Comparison of ENCODE assay signal across 15 cellular contexts in the genomic region with DNA sequence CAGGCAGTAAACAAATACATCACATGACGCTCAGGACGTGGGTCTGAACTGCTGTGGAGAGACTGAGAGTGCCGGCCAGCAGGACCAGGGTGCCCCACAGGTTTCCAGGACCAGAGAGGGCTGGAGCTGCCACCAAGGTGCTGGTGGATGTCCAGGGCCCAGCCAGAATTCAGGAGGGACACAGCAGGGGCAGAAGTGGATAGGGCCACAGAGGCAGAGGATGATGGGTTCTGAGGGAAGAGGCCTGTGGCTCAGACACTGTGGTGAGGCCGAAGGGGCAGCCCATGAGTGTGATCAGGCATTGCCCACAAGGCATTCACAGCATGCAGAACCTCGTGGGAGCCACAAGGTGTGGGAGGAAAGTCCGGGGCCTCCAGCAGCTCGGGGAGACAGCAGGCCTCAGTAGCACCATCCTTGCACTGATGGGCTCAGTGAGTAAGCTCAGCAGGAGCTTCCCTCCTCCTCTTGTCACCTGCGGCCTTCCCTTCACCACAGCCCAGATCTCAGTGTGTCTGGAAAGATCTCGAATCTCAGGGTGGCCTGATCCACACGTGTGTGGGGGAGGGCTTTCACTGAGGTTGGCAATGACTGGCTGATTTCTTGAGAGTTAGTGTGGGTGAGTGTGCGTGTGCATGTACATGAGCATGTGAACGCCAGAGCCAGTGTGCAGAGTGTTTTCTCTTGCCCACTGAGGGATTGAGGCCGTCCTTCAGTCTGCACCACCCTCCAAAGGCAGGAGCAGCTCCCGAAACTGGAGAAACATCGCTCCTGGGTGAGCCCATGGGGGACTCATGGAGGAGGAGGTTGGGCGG.
DNase-seq lines count a peak whose midpoint lies in the region; ATAC-seq and TF ChIP-seq lines count a peak whose summit lies in the region.
"Had no signal": no experiment of that assay in that cellular context is flagged by ENCODE, and none has a peak within 500 bp of the region (broad histone marks: within the 10 kb centered on the region; RNA-seq: fewer than 3 reads in every experiment).

No MANE protein-coding gene starts in this region.

- intact Hi-C loops in colonic mucosa (cut with DNase I): no loop called here

- H3K27ac Mint-ChIP-seq in GM23338 (peak overlapping the region; percentile 74; the same call in 1 of the 2 replicates), endothelial cell (ENCODE audit: unreplicated experiment) (peak overlapping the region; percentile 22), osteocyte (ENCODE audit: unreplicated experiment) (no peak overlapping the region)
- H3K27ac Mint-ChIP-seq: CD4-positive, CD25-positive, alpha-beta regulatory T cell; HFFc6 had no signal

- no peaks in the 10 kb centered on the region for H3K9me2 ChIP-seq in GM23338 (ENCODE audit: insufficient read depth)

- H4K20me1 ChIP-seq in GM23338 (replicated peaks; ENCODE audit: insufficient read depth): no peaks in the 10 kb centered on the region
- H4K20me1 ChIP-seq: BLaER1 treated with 17β-estradiol and CSF1 and Interleukin-3, amounts not matched to agents 10 nM and 100 nM had no signal

- H3K9me3 Mint-ChIP-seq in GM23338: peaks cover 5% of the 10 kb centered on the region
- H3K9me3 Mint-ChIP-seq in endothelial cell (ENCODE audit: unreplicated experiment): no peaks in the 10 kb centered on the region
- H3K9me3 Mint-ChIP-seq in osteocyte (ENCODE audit: unreplicated experiment): peaks cover 6% of the 10 kb centered on the region

- H3K4me3 Mint-ChIP-seq in GM23338 (no peak overlapping the region), endothelial cell (ENCODE audit: unreplicated experiment) (no peak overlapping the region), osteocyte (ENCODE audit: unreplicated experiment) (no peak overlapping the region)
- H3K4me3 Mint-ChIP-seq: CD4-positive, CD25-positive, alpha-beta regulatory T cell; HFFc6 had no signal

- H3K27me3 Mint-ChIP-seq in GM23338 (ENCODE audit: insufficient read depth, low read depth, poor library complexity) (peaks cover 8% of the 10 kb centered on the region), endothelial cell (ENCODE audit: unreplicated experiment) (peaks cover 3% of the 10 kb centered on the region), osteocyte (ENCODE audit: unreplicated experiment) (no peaks in the 10 kb centered on the region)
- H3K27me3 Mint-ChIP-seq: CD4-positive, CD25-positive, alpha-beta regulatory T cell had no signal

- no peak overlapping the region for H3K9ac ChIP-seq in colonic mucosa (ENCODE audit: low read depth in 2 of 2, low read length in 2 of 2)
- H3K9ac ChIP-seq: BLaER1 treated with 17β-estradiol and CSF1 and Interleukin-3, amounts not matched to agents 10 nM and 100 nM; GM23248 had no signal

- peaks cover 23% of the 10 kb centered on the region for H3K4me1 Mint-ChIP-seq in GM23338
- H3K4me1 Mint-ChIP-seq in endothelial cell (ENCODE audit: unreplicated experiment): no peaks in the 10 kb centered on the region
- no peaks in the 10 kb centered on the region for H3K4me1 Mint-ChIP-seq in osteocyte (ENCODE audit: unreplicated experiment)
- H3K4me1 Mint-ChIP-seq: CD4-positive, CD25-positive, alpha-beta regulatory T cell had no signal

- DNase-seq in GM23338 (ENCODE audit: low spot score) (no peak), colonic mucosa (peak; percentile 6), endothelial cell (ENCODE audit: low spot score) (no peak), osteocyte (ENCODE audit: extremely low spot score, unreplicated experiment) (peak; percentile 77), SIG-M5 treated with dmso at 0.1 percent for 504 hours (lab: John Stamatoyannopoulos, UW; ENCODE audit: unreplicated experiment) (no peak), midbrain (lab: John Stamatoyannopoulos, UW) (no peak)
- DNase-seq: ACHN; CD4-positive, CD25-positive, alpha-beta regulatory T cell; DMS53; GF-D8; GM23248; HFFc6 had no signal

- no peak overlapping the region for H2AFZ ChIP-seq in GM23338
- H2AFZ ChIP-seq: GM23248 had no signal

- ATAC-seq in GM23338 (no peak), GM21390 (IDR thresholded peaks at IDR 0.05; ENCODE audit: unreplicated experiment) (no peak)

- no peaks in the 10 kb centered on the region for H3K36me3 ChIP-seq in GM23338 (ENCODE audit: insufficient read depth)
- H3K36me3 ChIP-seq in colonic mucosa: no peaks in the 10 kb centered on the region
- H3K36me3 ChIP-seq: BLaER1 treated with 17β-estradiol and CSF1 and Interleukin-3, amounts not matched to agents 10 nM and 100 nM; HAP-1 had no signal

- no peaks in the 10 kb centered on the region; the same call in 2 of the 3 replicates for H3K36me3 Mint-ChIP-seq in GM23338 (ENCODE audit: low read depth)
- H3K36me3 Mint-ChIP-seq in endothelial cell (ENCODE audit: low read depth, unreplicated experiment): no peaks in the 10 kb centered on the region
- no peaks in the 10 kb centered on the region for H3K36me3 Mint-ChIP-seq in osteocyte (ENCODE audit: unreplicated experiment)
- H3K36me3 Mint-ChIP-seq: CD4-positive, CD25-positive, alpha-beta regulatory T cell had no signal

- no peaks in the 10 kb centered on the region for H3F3A ChIP-seq in GM23338 (replicated peaks; ENCODE audit: low read depth)

- H3K4me2 ChIP-seq in GM23338: no peak overlapping the region
- H3K4me2 ChIP-seq: BLaER1 treated with 17β-estradiol and CSF1 and Interleukin-3, amounts not matched to agents 10 nM and 100 nM had no signal

- no peaks in the 10 kb centered on the region for H3K9me3 ChIP-seq in colonic mucosa
- H3K9me3 ChIP-seq: BLaER1 treated with 17β-estradiol and CSF1 and Interleukin-3, amounts not matched to agents 10 nM and 100 nM; HAP-1 had no signal

- H3K27me3 ChIP-seq in GM23338 (ENCODE audit: insufficient read depth) (no peaks in the 10 kb centered on the region), colonic mucosa (no peaks in the 10 kb centered on the region)
- H3K27me3 ChIP-seq: BLaER1 treated with 17β-estradiol and CSF1 and Interleukin-3, amounts not matched to agents 10 nM and 100 nM had no signal

- H3K4me3 ChIP-seq in GM23338 (no peak overlapping the region), colonic mucosa (no peak overlapping the region)
- H3K4me3 ChIP-seq: BLaER1 treated with 17β-estradiol and CSF1 and Interleukin-3, amounts not matched to agents 10 nM and 100 nM; GM23248; HAP-1 had no signal

- H3K79me2 ChIP-seq in GM23338 (replicated peaks; ENCODE audit: insufficient read depth): no peaks in the 10 kb centered on the region

- H3K27ac ChIP-seq in GM23338 (ENCODE audit: low read depth) (no peak overlapping the region), colonic mucosa (no peak overlapping the region)
- H3K27ac ChIP-seq: BLaER1 treated with 17β-estradiol and CSF1 and Interleukin-3, amounts not matched to agents 10 nM and 100 nM; GM23248 had no signal

- H3K4me1 ChIP-seq in GM23338 (ENCODE audit: insufficient read depth) (peaks cover 16% of the 10 kb centered on the region), colonic mucosa (no peaks in the 10 kb centered on the region)
- H3K4me1 ChIP-seq: HAP-1 had no signal

- TF ChIP-seq CTCF in GM23338 (conservative IDR thresholded peaks at IDR 0.05; ENCODE audit: low read depth in 2 of 2): no peak
- no peak for TF ChIP-seq CTCF in colonic mucosa (IDR thresholded peaks at IDR 0.05)
- no peak for TF ChIP-seq CTCF in endothelial cell (IDR thresholded peaks at IDR 0.05; ENCODE audit: unreplicated experiment)
- no peak for TF ChIP-seq CTCF in osteocyte (IDR thresholded peaks at IDR 0.05)

TF ChIP-seq in GM23338, 12 proteins besides CTCF, POLR2A, EP300 and RAD21:
- no peak for TF ChIP-seq CREB1 (CRISPR knock-in tag; IDR thresholded peaks at IDR 0.05; ENCODE audit: low read depth)
- TF ChIP-seq, protein P1, sequence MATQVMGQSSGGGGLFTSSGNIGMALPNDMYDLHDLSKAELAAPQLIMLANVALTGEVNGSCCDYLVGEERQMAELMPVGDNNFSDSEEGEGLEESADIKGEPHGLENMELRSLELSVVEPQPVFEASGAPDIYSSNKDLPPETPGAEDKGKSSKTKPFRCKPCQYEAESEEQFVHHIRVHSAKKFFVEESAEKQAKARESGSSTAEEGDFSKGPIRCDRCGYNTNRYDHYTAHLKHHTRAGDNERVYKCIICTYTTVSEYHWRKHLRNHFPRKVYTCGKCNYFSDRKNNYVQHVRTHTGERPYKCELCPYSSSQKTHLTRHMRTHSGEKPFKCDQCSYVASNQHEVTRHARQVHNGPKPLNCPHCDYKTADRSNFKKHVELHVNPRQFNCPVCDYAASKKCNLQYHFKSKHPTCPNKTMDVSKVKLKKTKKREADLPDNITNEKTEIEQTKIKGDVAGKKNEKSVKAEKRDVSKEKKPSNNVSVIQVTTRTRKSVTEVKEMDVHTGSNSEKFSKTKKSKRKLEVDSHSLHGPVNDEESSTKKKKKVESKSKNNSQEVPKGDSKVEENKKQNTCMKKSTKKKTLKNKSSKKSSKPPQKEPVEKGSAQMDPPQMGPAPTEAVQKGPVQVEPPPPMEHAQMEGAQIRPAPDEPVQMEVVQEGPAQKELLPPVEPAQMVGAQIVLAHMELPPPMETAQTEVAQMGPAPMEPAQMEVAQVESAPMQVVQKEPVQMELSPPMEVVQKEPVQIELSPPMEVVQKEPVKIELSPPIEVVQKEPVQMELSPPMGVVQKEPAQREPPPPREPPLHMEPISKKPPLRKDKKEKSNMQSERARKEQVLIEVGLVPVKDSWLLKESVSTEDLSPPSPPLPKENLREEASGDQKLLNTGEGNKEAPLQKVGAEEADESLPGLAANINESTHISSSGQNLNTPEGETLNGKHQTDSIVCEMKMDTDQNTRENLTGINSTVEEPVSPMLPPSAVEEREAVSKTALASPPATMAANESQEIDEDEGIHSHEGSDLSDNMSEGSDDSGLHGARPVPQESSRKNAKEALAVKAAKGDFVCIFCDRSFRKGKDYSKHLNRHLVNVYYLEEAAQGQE (IDR thresholded peaks at IDR 0.05; ENCODE audit: unreplicated experiment): no peak
- no peak for TF ChIP-seq ZNF114 (CRISPR knock-in tag; IDR thresholded peaks at IDR 0.05)
- TF ChIP-seq ZNF331 (CRISPR knock-in tag; IDR thresholded peaks at IDR 0.05; ENCODE audit: low read depth): no peak

Comparison
In these comparisons a context has a peak if more than half of its experiments do, and no peak if none do; other contexts are left out.
1. DNase-seq: peak in colonic mucosa (single experiment) and osteocyte (single experiment); none in GM23338 (single experiment), endothelial cell (single experiment), SIG-M5 treated with dmso at 0.1 percent for 504 hours (single experiment) and midbrain (single experiment).